In genomic region chr5:90767710-90768109, GRCh38 we compare ENCODE assay signal across 32 cellular contexts.
"Had no signal": no experiment of that assay in that cellular context is flagged by ENCODE, and none has a peak within 500 bp of the region (broad histone marks: within the 10 kb centered on the region; RNA-seq: fewer than 3 reads in every experiment).

No MANE protein-coding gene starts in this region.

- H3K4me1 ChIP-seq: colonic mucosa, gastrocnemius medialis, heart left ventricle had no signal

- H3K9me3 ChIP-seq: colonic mucosa, gastrocnemius medialis, heart left ventricle had no signal

- H3K4me3 ChIP-seq: cardiac muscle cell, colonic mucosa, gastrocnemius medialis, heart left ventricle had no signal

- ATAC-seq: activated CD4-positive, CD25-positive, alpha-beta regulatory T cell treated with anti-CD3 and anti-CD28 coated beads, Interleukin-2, amount 50 U/mL, for 24 hours; activated CD8-positive, alpha-beta T cell treated with anti-CD3 and anti-CD28 coated beads for 36 hours; activated T-cell treated with anti-CD3 and anti-CD28 coated beads, Interleukin-2, amount 50 U/mL, for 4 hours; activated T-helper 17 cell treated with anti-CD3 and anti-CD28 coated beads, Interleukin-2, amount 50 U/mL, for 72 hours; esophagus mucosa; gastrocnemius medialis; heart left ventricle had no signal

- DNase-seq: activated B cell treated with CpG ODN at 0.5 μM for 24 hours; activated CD4-positive, alpha-beta T cell treated with anti-CD3 and anti-CD28 coated beads for 48 hours; activated CD4-positive, alpha-beta T cell treated with anti-CD3 and anti-CD28 coated beads, Interleukin-2, amount 50 U/mL, for 1 hour; activated CD4-positive, alpha-beta T cell treated with anti-CD3 and anti-CD28 coated beads, Interleukin-2, amount 50 U/mL, for 48 hours; activated CD8-positive, alpha-beta memory T cell treated with anti-CD3 and anti-CD28 coated beads for 24 hours; activated CD8-positive, alpha-beta T cell treated with anti-CD3 and anti-CD28 coated beads for 36 hours; activated effector memory CD4-positive, alpha-beta T cell treated with Interleukin-2 at 50 U/mL for 16 hours; activated gamma-delta T cell treated with Interleukin-2 at 50 U/mL for 16 hours; activated naive CD4-positive, alpha-beta T cell treated with anti-CD3 and anti-CD28 coated beads, Interleukin-2, amount 50 U/mL, for 16 hours; activated naive CD4-positive, alpha-beta T cell treated with Interleukin-2 at 50 U/mL for 16 hours; activated T-cell treated with anti-CD3 and anti-CD28 coated beads, Interleukin-2, amount 50 U/mL, for 4 hours; amniotic stem cell; anterior cingulate cortex; brain microvascular endothelial cell; central memory CD4-positive, alpha-beta T cell; cerebellar nuclear complex; colonic mucosa; effector CD8-positive, alpha-beta T cell; foreskin fibroblast; gastrocnemius medialis; glutamatergic neuron; heart left ventricle; hypothalamus; T1000; WERI-Rb-1 had no signal

- H3K27me3 ChIP-seq: brain microvascular endothelial cell, cardiac muscle cell, colonic mucosa, gastrocnemius medialis had no signal

- H3K27ac ChIP-seq: brain microvascular endothelial cell, cardiac muscle cell, colonic mucosa, gastrocnemius medialis, heart left ventricle, WERI-Rb-1 had no signal

- H3K36me3 ChIP-seq: brain microvascular endothelial cell, cardiac muscle cell, colonic mucosa, gastrocnemius medialis, heart left ventricle had no signal

- FAIRE-seq: astrocyte, endometrium, endothelial cell of umbilical vein had no signal
